In the genomic region with DNA sequence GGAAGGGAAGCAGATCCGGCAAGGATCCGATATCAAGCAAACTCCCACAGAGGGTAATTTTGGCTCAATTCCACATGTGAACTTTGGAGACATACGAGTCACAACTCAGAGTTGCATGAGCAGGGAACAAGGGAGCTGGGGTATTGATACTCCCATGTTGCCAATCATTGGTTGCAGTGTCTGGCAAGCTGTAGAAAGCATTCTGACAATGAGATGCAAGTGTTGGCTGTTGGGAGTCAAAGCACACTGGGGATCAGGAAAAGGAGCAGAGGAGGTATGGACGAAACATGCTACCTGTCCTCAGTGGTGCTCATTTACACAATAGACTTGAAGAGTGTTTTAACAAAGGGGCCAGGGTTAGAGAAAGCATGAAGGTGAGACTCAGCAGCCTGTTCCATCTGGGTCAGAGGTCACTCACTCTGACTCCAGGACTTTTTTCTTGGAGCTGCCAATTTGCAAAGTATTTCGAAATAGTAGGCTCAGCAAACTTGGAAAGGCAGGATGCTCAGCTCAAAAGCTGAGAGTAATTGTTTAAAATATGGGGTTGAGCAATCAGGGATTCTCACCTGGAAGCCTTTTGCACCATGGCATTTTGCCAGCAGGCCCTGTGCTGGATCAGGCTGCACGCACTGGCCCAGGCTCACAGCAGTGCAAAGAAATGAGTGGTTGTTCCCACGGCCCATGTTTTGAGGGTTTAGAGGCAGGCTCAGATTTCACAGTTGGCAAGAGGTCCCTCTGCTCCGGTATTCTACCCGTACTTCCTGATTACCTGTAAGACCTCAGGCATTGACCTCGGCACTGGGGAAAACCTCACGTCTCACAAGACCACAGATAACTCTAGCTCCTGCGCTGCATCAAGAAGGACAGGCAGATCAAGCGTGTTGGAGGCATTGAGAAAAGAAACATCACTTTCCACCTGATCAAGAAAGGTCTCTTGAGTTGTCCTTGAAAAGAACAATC, we compare ENCODE assay signal across 1 cellular context.
A peak's percentile ranks its signal among the peaks of the same experiment; 100 is the strongest.
TF ChIP-seq lines count a peak whose summit lies in the region.

No MANE protein-coding gene starts in this region.

TF ChIP-seq in HepG2, 621 proteins besides CTCF, POLR2A, EP300 and RAD21 (continued from another document and continues in another):
- TF ChIP-seq, protein P1, sequence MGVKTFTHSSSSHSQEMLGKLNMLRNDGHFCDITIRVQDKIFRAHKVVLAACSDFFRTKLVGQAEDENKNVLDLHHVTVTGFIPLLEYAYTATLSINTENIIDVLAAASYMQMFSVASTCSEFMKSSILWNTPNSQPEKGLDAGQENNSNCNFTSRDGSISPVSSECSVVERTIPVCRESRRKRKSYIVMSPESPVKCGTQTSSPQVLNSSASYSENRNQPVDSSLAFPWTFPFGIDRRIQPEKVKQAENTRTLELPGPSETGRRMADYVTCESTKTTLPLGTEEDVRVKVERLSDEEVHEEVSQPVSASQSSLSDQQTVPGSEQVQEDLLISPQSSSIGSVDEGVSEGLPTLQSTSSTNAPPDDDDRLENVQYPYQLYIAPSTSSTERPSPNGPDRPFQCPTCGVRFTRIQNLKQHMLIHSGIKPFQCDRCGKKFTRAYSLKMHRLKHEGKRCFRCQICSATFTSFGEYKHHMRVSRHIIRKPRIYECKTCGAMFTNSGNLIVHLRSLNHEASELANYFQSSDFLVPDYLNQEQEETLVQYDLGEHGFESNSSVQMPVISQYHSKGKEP (CRISPR knock-in tag; IDR thresholded peaks at IDR 0.05) = no peak
- 0 out of 2 replicates have a peak, but pooled peaks have one; percentile 28 for TF ChIP-seq ZNF33B (CRISPR knock-in tag; IDR thresholded peaks at IDR 0.05)
- no peak for TF ChIP-seq PTBP1 (IDR thresholded peaks at IDR 0.05; ENCODE audit: low read depth, low read length, poor library complexity, severe bottlenecking)
- peak; percentile 90 for TF ChIP-seq REPIN1 (CRISPR knock-in tag; IDR thresholded peaks at IDR 0.05; ENCODE audit: borderline replicate concordance, low read depth)
- TF ChIP-seq HMG20A (CRISPR knock-in tag; IDR thresholded peaks at IDR 0.05; ENCODE audit: borderline replicate concordance) = peak; percentile 86
- TF ChIP-seq, protein P2, sequence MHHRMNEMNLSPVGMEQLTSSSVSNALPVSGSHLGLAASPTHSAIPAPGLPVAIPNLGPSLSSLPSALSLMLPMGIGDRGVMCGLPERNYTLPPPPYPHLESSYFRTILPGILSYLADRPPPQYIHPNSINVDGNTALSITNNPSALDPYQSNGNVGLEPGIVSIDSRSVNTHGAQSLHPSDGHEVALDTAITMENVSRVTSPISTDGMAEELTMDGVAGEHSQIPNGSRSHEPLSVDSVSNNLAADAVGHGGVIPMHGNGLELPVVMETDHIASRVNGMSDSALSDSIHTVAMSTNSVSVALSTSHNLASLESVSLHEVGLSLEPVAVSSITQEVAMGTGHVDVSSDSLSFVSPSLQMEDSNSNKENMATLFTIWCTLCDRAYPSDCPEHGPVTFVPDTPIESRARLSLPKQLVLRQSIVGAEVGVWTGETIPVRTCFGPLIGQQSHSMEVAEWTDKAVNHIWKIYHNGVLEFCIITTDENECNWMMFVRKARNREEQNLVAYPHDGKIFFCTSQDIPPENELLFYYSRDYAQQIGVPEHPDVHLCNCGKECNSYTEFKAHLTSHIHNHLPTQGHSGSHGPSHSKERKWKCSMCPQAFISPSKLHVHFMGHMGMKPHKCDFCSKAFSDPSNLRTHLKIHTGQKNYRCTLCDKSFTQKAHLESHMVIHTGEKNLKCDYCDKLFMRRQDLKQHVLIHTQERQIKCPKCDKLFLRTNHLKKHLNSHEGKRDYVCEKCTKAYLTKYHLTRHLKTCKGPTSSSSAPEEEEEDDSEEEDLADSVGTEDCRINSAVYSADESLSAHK (CRISPR knock-in tag; IDR thresholded peaks at IDR 0.05; ENCODE audit: borderline replicate concordance) = no peak
- peak; percentile 92 for TF ChIP-seq MEIS2 (CRISPR knock-in tag; IDR thresholded peaks at IDR 0.05)
- peak; percentile 76; the same call in 1 of the 2 replicates for TF ChIP-seq ZKSCAN8 (CRISPR knock-in tag; IDR thresholded peaks at IDR 0.05; ENCODE audit: borderline replicate concordance)
- peak; percentile 52; the same call in 1 of the 2 replicates for TF ChIP-seq KDM6A (CRISPR knock-in tag; IDR thresholded peaks at IDR 0.05; ENCODE audit: low read depth)
- peak; percentile 86; the same call in 1 of the 2 replicates for TF ChIP-seq NFKB2 (CRISPR knock-in tag; IDR thresholded peaks at IDR 0.05; ENCODE audit: borderline replicate concordance)
- TF ChIP-seq, protein P3, sequence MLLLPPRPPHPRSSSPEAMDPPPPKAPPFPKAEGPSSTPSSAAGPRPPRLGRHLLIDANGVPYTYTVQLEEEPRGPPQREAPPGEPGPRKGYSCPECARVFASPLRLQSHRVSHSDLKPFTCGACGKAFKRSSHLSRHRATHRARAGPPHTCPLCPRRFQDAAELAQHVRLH (CRISPR knock-in tag; IDR thresholded peaks at IDR 0.05; ENCODE audit: borderline replicate concordance, low read depth) = peak; percentile 66; the same call in 1 of the 2 replicates
- peak; percentile 97 for TF ChIP-seq CEBPB (IDR thresholded peaks at IDR 0.05; ENCODE audit: borderline replicate concordance, low read depth, low read length)
- no peak for TF ChIP-seq SRSF9 (IDR thresholded peaks at IDR 0.05; ENCODE audit: borderline replicate concordance, insufficient read depth, low read depth, low read length, poor library complexity, severe bottlenecking)
- TF ChIP-seq CBX2 (IDR thresholded peaks at IDR 0.05; ENCODE audit: low read depth, low read length) = no peak
- TF ChIP-seq CBX2 (CRISPR knock-in tag; IDR thresholded peaks at IDR 0.05; ENCODE audit: low read depth) = no peak
- no peak for TF ChIP-seq SP1 (IDR thresholded peaks at IDR 0.05)
- no peak for TF ChIP-seq SP1 (CRISPR knock-in tag; IDR thresholded peaks at IDR 0.05)
- no peak for TF ChIP-seq ZFP36L1 (CRISPR knock-in tag; IDR thresholded peaks at IDR 0.05)
- peak; percentile 92 for TF ChIP-seq ZNF331 (CRISPR knock-in tag; IDR thresholded peaks at IDR 0.05)
- TF ChIP-seq HOXA5 (CRISPR knock-in tag; IDR thresholded peaks at IDR 0.05) = peak; percentile 97
- TF ChIP-seq ZNF788 (CRISPR knock-in tag; IDR thresholded peaks at IDR 0.05; ENCODE audit: borderline replicate concordance) = peak; percentile 92
- 0 out of 2 replicates have a peak, but pooled peaks have one; percentile 43 for TF ChIP-seq RBFOX2 (IDR thresholded peaks at IDR 0.05; ENCODE audit: low read depth, low read length)
- no peak for TF ChIP-seq GLMP (CRISPR knock-in tag; IDR thresholded peaks at IDR 0.05; ENCODE audit: borderline replicate concordance)
- peak; percentile 81; the same call in 1 of the 2 replicates for TF ChIP-seq ZZZ3 (CRISPR knock-in tag; IDR thresholded peaks at IDR 0.05; ENCODE audit: borderline replicate concordance)
- TF ChIP-seq ZNF710 (CRISPR knock-in tag; IDR thresholded peaks at IDR 0.05; ENCODE audit: borderline replicate concordance) = peak; percentile 98
- TF ChIP-seq U2AF2 (IDR thresholded peaks at IDR 0.05; ENCODE audit: low read depth, low read length) = no peak
- no peak for TF ChIP-seq ZFP36L2 (CRISPR knock-in tag; IDR thresholded peaks at IDR 0.05)
- TF ChIP-seq NKX3-1 (CRISPR knock-in tag; IDR thresholded peaks at IDR 0.05) = 0 out of 2 replicates have a peak, but pooled peaks have one; percentile 87
- TF ChIP-seq U2AF1 (optimal IDR thresholded peaks at IDR 0.05; ENCODE audit: low read depth, low read length) = peak; percentile 46
- TF ChIP-seq ZNF430 (CRISPR knock-in tag; IDR thresholded peaks at IDR 0.05) = peak; percentile 98
- TF ChIP-seq, protein P4, sequence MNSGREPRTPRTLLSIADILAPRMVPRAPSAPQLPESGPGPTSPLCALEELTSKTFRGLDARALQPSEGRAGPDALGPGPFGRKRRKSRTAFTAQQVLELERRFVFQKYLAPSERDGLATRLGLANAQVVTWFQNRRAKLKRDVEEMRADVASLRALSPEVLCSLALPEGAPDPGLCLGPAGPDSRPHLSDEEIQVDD (CRISPR knock-in tag; IDR thresholded peaks at IDR 0.05; ENCODE audit: borderline replicate concordance) = no peak
- peak; percentile 52; the same call in 1 of the 2 replicates for TF ChIP-seq ARHGAP35 (CRISPR knock-in tag; IDR thresholded peaks at IDR 0.05; ENCODE audit: borderline replicate concordance)
- TF ChIP-seq XRCC5 (optimal IDR thresholded peaks at IDR 0.05; ENCODE audit: low read length) = no peak
- no peak for TF ChIP-seq RNF219 (CRISPR knock-in tag; IDR thresholded peaks at IDR 0.05)
- peak; percentile 38; the same call in 1 of the 2 replicates for TF ChIP-seq ARNT2 (CRISPR knock-in tag; IDR thresholded peaks at IDR 0.05; ENCODE audit: low read depth)
- TF ChIP-seq ZFYVE20 (CRISPR knock-in tag; IDR thresholded peaks at IDR 0.05; ENCODE audit: borderline replicate concordance, low read depth) = no peak
- TF ChIP-seq YEATS2 (CRISPR knock-in tag; IDR thresholded peaks at IDR 0.05; ENCODE audit: borderline replicate concordance) = peak; percentile 34; the same call in 1 of the 2 replicates
- TF ChIP-seq ZNF619 (CRISPR knock-in tag; IDR thresholded peaks at IDR 0.05) = peak; percentile 90; the same call in 1 of the 2 replicates
- TF ChIP-seq ZSCAN12 (CRISPR knock-in tag; IDR thresholded peaks at IDR 0.05) = peak; percentile 79; the same call in 1 of the 2 replicates
- no peak for TF ChIP-seq SYNCRIP (IDR thresholded peaks at IDR 0.05; ENCODE audit: insufficient read depth, low read depth, low read length)
- peak; percentile 68 for TF ChIP-seq SPEN (CRISPR knock-in tag; IDR thresholded peaks at IDR 0.05; ENCODE audit: low read depth)
- no peak for TF ChIP-seq FIP1L1 (IDR thresholded peaks at IDR 0.05; ENCODE audit: borderline replicate concordance, insufficient read depth, low read depth, low read length)
- no peak for TF ChIP-seq HNRNPLL (IDR thresholded peaks at IDR 0.05; ENCODE audit: low read depth, low read length, poor library complexity, severe bottlenecking)
- TF ChIP-seq ZNF343 (CRISPR knock-in tag; IDR thresholded peaks at IDR 0.05) = peak; percentile 90; the same call in 1 of the 2 replicates
- TF ChIP-seq, protein P5, sequence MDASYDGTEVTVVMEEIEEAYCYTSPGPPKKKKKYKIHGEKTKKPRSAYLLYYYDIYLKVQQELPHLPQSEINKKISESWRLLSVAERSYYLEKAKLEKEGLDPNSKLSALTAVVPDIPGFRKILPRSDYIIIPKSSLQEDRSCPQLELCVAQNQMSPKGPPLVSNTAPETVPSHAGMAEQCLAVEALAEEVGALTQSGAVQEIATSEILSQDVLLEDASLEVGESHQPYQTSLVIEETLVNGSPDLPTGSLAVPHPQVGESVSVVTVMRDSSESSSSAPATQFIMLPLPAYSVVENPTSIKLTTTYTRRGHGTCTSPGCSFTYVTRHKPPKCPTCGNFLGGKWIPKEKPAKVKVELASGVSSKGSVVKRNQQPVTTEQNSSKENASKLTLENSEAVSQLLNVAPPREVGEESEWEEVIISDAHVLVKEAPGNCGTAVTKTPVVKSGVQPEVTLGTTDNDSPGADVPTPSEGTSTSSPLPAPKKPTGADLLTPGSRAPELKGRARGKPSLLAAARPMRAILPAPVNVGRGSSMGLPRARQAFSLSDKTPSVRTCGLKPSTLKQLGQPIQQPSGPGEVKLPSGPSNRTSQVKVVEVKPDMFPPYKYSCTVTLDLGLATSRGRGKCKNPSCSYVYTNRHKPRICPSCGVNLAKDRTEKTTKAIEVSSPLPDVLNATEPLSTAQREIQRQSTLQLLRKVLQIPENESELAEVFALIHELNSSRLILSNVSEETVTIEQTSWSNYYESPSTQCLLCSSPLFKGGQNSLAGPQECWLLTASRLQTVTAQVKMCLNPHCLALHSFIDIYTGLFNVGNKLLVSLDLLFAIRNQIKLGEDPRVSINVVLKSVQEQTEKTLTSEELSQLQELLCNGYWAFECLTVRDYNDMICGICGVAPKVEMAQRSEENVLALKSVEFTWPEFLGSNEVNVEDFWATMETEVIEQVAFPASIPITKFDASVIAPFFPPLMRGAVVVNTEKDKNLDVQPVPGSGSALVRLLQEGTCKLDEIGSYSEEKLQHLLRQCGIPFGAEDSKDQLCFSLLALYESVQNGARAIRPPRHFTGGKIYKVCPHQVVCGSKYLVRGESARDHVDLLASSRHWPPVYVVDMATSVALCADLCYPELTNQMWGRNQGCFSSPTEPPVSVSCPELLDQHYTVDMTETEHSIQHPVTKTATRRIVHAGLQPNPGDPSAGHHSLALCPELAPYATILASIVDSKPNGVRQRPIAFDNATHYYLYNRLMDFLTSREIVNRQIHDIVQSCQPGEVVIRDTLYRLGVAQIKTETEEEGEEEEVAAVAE (CRISPR knock-in tag; IDR thresholded peaks at IDR 0.05; ENCODE audit: borderline replicate concordance) = no peak
- TF ChIP-seq CCDC6 (CRISPR knock-in tag; IDR thresholded peaks at IDR 0.05) = no peak
- TF ChIP-seq ZNF567 (CRISPR knock-in tag; IDR thresholded peaks at IDR 0.05; ENCODE audit: borderline replicate concordance) = 0 out of 2 replicates have a peak, but pooled peaks have one; percentile 25
- TF ChIP-seq MYNN (CRISPR knock-in tag; IDR thresholded peaks at IDR 0.05; ENCODE audit: low read depth) = peak; percentile 64; the same call in 1 of the 2 replicates
